In genomic region chr14:100454437-100454836, GRCh38 we compare ENCODE assay signal across 19 cellular contexts.
"Had no signal": no experiment of that assay in that cellular context is flagged by ENCODE, and none has a peak within 500 bp of the region (broad histone marks: within the 10 kb centered on the region; RNA-seq: fewer than 3 reads in every experiment).

No MANE protein-coding gene starts in this region.

- H3K27me3 ChIP-seq: esophagus squamous epithelium, gastroesophageal sphincter, neutrophil, spleen, testis, tibial nerve, upper lobe of right lung, vagina had no signal

- H3K4me1 ChIP-seq: esophagus squamous epithelium, gastroesophageal sphincter, psoas muscle, spleen, testis, tibial nerve, upper lobe of right lung, vagina had no signal

- DNase-seq: esophagus squamous epithelium; foreskin fibroblast; glutamatergic neuron; naive thymus-derived CD8-positive, alpha-beta T cell; psoas muscle; retina; spleen; stimulated activated CD4-positive, alpha-beta T cell treated with anti-CD3 and anti-CD28 coated beads, Interleukin-15, amount 100 ng/mL, for 24 hours; stimulated activated CD4-positive, alpha-beta T cell treated with anti-CD3 and anti-CD28 coated beads, Interleukin-1b, Interleukin-23, amount 100 ng/mL, for 48 hours; stimulated activated CD4-positive, alpha-beta T cell treated with anti-CD3 and anti-CD28 coated beads, Interleukin-4, amount 100 ng/mL, for 24 hours; stimulated activated naive CD8-positive, alpha-beta T cell treated with anti-CD3 and anti-CD28 coated beads, Interleukin-15, amount 100 ng/mL, for 72 hours; testis; upper lobe of right lung had no signal

- ATAC-seq: gastroesophageal sphincter; naive thymus-derived CD8-positive, alpha-beta T cell; psoas muscle; sciatic nerve; stimulated activated memory B cell treated with anti-CD40 and anti-IgM and Interleukin-4, amounts not matched to agents 10 μg/mL and 1 μg/mL and 100 μg/mL, for 72 hours; stimulated activated naive CD8-positive, alpha-beta T cell treated with anti-CD3 and anti-CD28 coated beads, Interleukin-15, amount 100 ng/mL, for 72 hours; upper lobe of right lung had no signal

- H3K4me3 ChIP-seq: esophagus squamous epithelium, gastroesophageal sphincter, psoas muscle, spleen, testis, tibial nerve, upper lobe of right lung, vagina had no signal

- H3K9me3 ChIP-seq: esophagus squamous epithelium, gastroesophageal sphincter, neutrophil, psoas muscle, spleen, testis, tibial nerve, upper lobe of right lung, vagina had no signal

- H3K36me3 ChIP-seq: esophagus squamous epithelium, gastroesophageal sphincter, neutrophil, spleen, tibial nerve, upper lobe of right lung, vagina had no signal

- H3K27ac ChIP-seq: esophagus squamous epithelium, gastroesophageal sphincter, neutrophil, psoas muscle, spleen, testis, tibial nerve, upper lobe of right lung, vagina had no signal
